ENCODE assay signal across 1 cellular context in genomic region chr6:147222160-147222838, GRCh38.
TF ChIP-seq lines count a peak whose summit lies in the region.

No MANE protein-coding gene starts in this region.

TF ChIP-seq in K562, 482 proteins besides CTCF, POLR2A, EP300 and RAD21 (continued from another document and continues in another):
- TF ChIP-seq, protein P1, sequence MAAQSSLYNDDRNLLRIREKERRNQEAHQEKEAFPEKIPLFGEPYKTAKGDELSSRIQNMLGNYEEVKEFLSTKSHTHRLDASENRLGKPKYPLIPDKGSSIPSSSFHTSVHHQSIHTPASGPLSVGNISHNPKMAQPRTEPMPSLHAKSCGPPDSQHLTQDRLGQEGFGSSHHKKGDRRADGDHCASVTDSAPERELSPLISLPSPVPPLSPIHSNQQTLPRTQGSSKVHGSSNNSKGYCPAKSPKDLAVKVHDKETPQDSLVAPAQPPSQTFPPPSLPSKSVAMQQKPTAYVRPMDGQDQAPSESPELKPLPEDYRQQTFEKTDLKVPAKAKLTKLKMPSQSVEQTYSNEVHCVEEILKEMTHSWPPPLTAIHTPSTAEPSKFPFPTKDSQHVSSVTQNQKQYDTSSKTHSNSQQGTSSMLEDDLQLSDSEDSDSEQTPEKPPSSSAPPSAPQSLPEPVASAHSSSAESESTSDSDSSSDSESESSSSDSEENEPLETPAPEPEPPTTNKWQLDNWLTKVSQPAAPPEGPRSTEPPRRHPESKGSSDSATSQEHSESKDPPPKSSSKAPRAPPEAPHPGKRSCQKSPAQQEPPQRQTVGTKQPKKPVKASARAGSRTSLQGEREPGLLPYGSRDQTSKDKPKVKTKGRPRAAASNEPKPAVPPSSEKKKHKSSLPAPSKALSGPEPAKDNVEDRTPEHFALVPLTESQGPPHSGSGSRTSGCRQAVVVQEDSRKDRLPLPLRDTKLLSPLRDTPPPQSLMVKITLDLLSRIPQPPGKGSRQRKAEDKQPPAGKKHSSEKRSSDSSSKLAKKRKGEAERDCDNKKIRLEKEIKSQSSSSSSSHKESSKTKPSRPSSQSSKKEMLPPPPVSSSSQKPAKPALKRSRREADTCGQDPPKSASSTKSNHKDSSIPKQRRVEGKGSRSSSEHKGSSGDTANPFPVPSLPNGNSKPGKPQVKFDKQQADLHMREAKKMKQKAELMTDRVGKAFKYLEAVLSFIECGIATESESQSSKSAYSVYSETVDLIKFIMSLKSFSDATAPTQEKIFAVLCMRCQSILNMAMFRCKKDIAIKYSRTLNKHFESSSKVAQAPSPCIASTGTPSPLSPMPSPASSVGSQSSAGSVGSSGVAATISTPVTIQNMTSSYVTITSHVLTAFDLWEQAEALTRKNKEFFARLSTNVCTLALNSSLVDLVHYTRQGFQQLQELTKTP (IDR thresholded peaks at IDR 0.05; ENCODE audit: low read depth in 1 of 2, partially characterized antibody in 2 of 2): peak; percentile 39 to 60
- no peak for TF ChIP-seq ZNF444 (CRISPR knock-in tag; IDR thresholded peaks at IDR 0.05)
- TF ChIP-seq, protein P2, sequence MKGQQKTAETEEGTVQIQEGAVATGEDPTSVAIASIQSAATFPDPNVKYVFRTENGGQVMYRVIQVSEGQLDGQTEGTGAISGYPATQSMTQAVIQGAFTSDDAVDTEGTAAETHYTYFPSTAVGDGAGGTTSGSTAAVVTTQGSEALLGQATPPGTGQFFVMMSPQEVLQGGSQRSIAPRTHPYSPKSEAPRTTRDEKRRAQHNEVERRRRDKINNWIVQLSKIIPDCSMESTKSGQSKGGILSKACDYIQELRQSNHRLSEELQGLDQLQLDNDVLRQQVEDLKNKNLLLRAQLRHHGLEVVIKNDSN (CRISPR knock-in tag; IDR thresholded peaks at IDR 0.05): no peak
- peak; percentile 72; the same call in 1 of the 2 replicates for TF ChIP-seq CC2D1A (IDR thresholded peaks at IDR 0.05)
- TF ChIP-seq, protein P3, sequence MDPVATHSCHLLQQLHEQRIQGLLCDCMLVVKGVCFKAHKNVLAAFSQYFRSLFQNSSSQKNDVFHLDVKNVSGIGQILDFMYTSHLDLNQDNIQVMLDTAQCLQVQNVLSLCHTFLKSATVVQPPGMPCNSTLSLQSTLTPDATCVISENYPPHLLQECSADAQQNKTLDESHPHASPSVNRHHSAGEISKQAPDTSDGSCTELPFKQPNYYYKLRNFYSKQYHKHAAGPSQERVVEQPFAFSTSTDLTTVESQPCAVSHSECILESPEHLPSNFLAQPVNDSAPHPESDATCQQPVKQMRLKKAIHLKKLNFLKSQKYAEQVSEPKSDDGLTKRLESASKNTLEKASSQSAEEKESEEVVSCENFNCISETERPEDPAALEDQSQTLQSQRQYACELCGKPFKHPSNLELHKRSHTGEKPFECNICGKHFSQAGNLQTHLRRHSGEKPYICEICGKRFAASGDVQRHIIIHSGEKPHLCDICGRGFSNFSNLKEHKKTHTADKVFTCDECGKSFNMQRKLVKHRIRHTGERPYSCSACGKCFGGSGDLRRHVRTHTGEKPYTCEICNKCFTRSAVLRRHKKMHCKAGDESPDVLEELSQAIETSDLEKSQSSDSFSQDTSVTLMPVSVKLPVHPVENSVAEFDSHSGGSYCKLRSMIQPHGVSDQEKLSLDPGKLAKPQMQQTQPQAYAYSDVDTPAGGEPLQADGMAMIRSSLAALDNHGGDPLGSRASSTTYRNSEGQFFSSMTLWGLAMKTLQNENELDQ (CRISPR knock-in tag; IDR thresholded peaks at IDR 0.05; ENCODE audit: borderline replicate concordance): no peak
- no peak for TF ChIP-seq IRF2 (CRISPR knock-in tag; IDR thresholded peaks at IDR 0.05)
- no peak for TF ChIP-seq NONO (IDR thresholded peaks at IDR 0.05; ENCODE audit: low read depth in 2 of 2, low read length in 1 of 2)
- no peak for TF ChIP-seq ZNF3 (CRISPR knock-in tag; IDR thresholded peaks at IDR 0.05)
- no peak for TF ChIP-seq ZFPM2 (CRISPR knock-in tag; IDR thresholded peaks at IDR 0.05)
- no peak for TF ChIP-seq ZNF398 (CRISPR knock-in tag; IDR thresholded peaks at IDR 0.05)
- no peak for TF ChIP-seq ILF3 (IDR thresholded peaks at IDR 0.05; ENCODE audit: borderline replicate concordance)
- TF ChIP-seq ETV1 (tag; conservative IDR thresholded peaks at IDR 0.05; ENCODE audit: low read depth): peak; percentile 63; the same call in 1 of the 2 replicates
- TF ChIP-seq ATF3 (IDR thresholded peaks at IDR 0.05): peak; percentile 2; the same call in 1 of the 2 replicates
- TF ChIP-seq ATF3 (CRISPR knock-in tag; conservative IDR thresholded peaks at IDR 0.05): no peak; the same call in 1 of the 2 replicates
- TF ChIP-seq ZBTB1 (CRISPR knock-in tag; IDR thresholded peaks at IDR 0.05; ENCODE audit: borderline replicate concordance, low read depth): no peak
- no peak for TF ChIP-seq HMG20A (CRISPR knock-in tag; conservative IDR thresholded peaks at IDR 0.05)
- no peak for TF ChIP-seq BMI1 (IDR thresholded peaks at IDR 0.05; ENCODE audit: low read length)
- no peak for TF ChIP-seq CEBPG (CRISPR knock-in tag; IDR thresholded peaks at IDR 0.05)
- TF ChIP-seq CEBPG (tag; conservative IDR thresholded peaks at IDR 0.05 in 1 of 2, IDR thresholded peaks at IDR 0.05 in 1 of 2): peak in 1 of 2 experiments; percentile 4; a peak in 1 of 4 replicates
- TF ChIP-seq, protein P4, sequence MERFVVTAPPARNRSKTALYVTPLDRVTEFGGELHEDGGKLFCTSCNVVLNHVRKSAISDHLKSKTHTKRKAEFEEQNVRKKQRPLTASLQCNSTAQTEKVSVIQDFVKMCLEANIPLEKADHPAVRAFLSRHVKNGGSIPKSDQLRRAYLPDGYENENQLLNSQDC (CRISPR knock-in tag; IDR thresholded peaks at IDR 0.05): no peak
- no peak for TF ChIP-seq TCFL5 (CRISPR knock-in tag; conservative IDR thresholded peaks at IDR 0.05)
- TF ChIP-seq, protein P5, sequence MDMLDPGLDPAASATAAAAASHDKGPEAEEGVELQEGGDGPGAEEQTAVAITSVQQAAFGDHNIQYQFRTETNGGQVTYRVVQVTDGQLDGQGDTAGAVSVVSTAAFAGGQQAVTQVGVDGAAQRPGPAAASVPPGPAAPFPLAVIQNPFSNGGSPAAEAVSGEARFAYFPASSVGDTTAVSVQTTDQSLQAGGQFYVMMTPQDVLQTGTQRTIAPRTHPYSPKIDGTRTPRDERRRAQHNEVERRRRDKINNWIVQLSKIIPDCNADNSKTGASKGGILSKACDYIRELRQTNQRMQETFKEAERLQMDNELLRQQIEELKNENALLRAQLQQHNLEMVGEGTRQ (CRISPR knock-in tag; IDR thresholded peaks at IDR 0.05): no peak
- TF ChIP-seq FOS (IDR thresholded peaks at IDR 0.05; ENCODE audit: extremely low read depth, insufficient read length): no peak
- TF ChIP-seq, protein P6, sequence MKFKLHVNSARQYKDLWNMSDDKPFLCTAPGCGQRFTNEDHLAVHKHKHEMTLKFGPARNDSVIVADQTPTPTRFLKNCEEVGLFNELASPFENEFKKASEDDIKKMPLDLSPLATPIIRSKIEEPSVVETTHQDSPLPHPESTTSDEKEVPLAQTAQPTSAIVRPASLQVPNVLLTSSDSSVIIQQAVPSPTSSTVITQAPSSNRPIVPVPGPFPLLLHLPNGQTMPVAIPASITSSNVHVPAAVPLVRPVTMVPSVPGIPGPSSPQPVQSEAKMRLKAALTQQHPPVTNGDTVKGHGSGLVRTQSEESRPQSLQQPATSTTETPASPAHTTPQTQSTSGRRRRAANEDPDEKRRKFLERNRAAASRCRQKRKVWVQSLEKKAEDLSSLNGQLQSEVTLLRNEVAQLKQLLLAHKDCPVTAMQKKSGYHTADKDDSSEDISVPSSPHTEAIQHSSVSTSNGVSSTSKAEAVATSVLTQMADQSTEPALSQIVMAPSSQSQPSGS (CRISPR knock-in tag; IDR thresholded peaks at IDR 0.05): no peak
- no peak for TF ChIP-seq MGA (IDR thresholded peaks at IDR 0.05)
- no peak for TF ChIP-seq STAG1 (CRISPR knock-in tag; IDR thresholded peaks at IDR 0.05; ENCODE audit: borderline replicate concordance)
- TF ChIP-seq ZNF551 (CRISPR knock-in tag; IDR thresholded peaks at IDR 0.05): no peak
- TF ChIP-seq FOXA3 (CRISPR knock-in tag; conservative IDR thresholded peaks at IDR 0.05 in 1 of 2, IDR thresholded peaks at IDR 0.05 in 1 of 2): no peak
- peak; percentile 77 for TF ChIP-seq TAL1 (IDR thresholded peaks at IDR 0.05)
- TF ChIP-seq ZBTB7A (IDR thresholded peaks at IDR 0.05; ENCODE audit: borderline replicate concordance, control insufficient read depth, low read depth, low read length): no peak
